ENCODE assay signal across 27 cellular contexts in the genomic region with DNA sequence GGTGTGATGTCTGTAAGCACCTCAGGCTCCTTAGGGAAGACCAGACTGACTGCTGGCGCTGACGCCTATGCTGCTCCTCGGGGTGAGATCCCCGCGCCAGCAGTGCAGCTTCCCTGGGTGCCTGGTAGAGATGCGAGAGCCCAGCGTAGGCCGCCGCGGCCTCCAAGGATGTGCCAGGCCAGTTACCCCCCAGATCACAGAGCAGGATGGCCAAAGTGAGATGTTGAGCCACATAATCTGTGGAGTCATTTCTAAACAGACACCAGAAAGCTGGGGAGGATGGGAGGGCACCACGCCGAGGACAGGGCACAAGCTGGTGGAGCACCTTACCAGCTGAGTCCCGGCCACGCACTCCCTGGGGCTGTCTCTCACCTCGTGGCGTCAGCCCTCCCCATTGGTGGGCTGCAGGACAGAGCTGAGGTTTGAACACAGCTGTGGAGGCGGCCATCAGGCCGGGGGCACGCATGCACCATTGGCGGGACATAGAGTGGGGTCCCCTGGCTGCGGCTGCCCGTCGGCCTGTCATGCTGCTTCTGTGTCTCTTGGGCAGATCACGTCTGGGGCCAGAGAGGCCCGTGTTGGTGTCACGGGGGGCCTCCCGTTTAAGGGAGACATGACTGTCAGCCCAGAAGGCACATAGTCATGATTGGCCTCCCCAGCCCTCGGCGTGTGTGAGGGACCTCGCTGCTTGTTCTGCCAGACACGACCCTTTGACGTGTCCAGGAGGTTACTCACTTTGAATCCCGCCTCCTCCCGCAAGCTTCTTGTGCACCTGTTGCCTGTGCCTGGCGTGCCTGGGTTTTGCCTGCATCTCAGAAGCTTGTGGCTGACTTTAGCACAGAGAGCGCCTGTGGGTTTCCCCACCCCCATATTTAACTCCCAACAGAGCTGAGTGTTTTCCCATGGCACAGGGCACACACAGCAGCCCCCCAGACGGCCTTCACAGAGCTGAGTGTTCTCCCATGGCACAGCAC. TPM values are rescaled to one million over a fixed set of nuclear protein-coding genes. Genes with fewer than 3 reads are reported as not detected.
DNase-seq lines count a peak whose midpoint lies in the region; ATAC-seq and TF ChIP-seq lines count a peak whose summit lies in the region.
"Had no signal": no experiment of that assay in that cellular context is flagged by ENCODE, and none has a peak within 500 bp of the region (broad histone marks: within the 10 kb centered on the region; RNA-seq: fewer than 3 reads in every experiment).

No MANE protein-coding gene starts in this region.

- peaks cover 50% of the 10 kb centered on the region for H3K79me2 ChIP-seq in osteoblast (ENCODE audit: insufficient read depth, low read length)

- no peak overlapping the region for H3K4me2 ChIP-seq in osteoblast (ENCODE audit: insufficient read depth, low read length)
- H3K4me2 ChIP-seq: A549 had no signal

- H3K27me3 ChIP-seq in CD4-positive, CD25-positive, alpha-beta regulatory T cell (ENCODE audit: control insufficient read depth, insufficient read depth, low read length): no peaks in the 10 kb centered on the region
- no peaks in the 10 kb centered on the region for H3K27me3 ChIP-seq in osteoblast (ENCODE audit: insufficient read depth, low read length)

- H3K27ac ChIP-seq in CD4-positive, CD25-positive, alpha-beta regulatory T cell (ENCODE audit: insufficient read depth, low read length, poor library complexity, severe bottlenecking): no peak overlapping the region
- no peak overlapping the region for H3K27ac ChIP-seq in osteoblast (ENCODE audit: low read depth, low read length)
- H3K27ac ChIP-seq: A549, HL-60 had no signal

- no peak for ATAC-seq in CD4-positive, CD25-positive, alpha-beta regulatory T cell (ENCODE audit: low read depth in 2 of 2)
- ATAC-seq in activated naive CD8-positive, alpha-beta T cell treated with anti-CD3 and anti-CD28 coated beads, Interleukin-2, amount 50 U/mL, for 24 hours: no peak
- ATAC-seq: HCT116, Panc1 had no signal

- H3K4me3 ChIP-seq in CD4-positive, CD25-positive, alpha-beta regulatory T cell (ENCODE audit: low read depth, low read length): no peak overlapping the region
- H3K4me3 ChIP-seq in osteoblast (ENCODE audit: insufficient read depth, low read length): no peak overlapping the region
- H3K4me3 ChIP-seq: A549 had no signal

- H3K27me3 Mint-ChIP-seq in CD4-positive, CD25-positive, alpha-beta regulatory T cell: no peaks in the 10 kb centered on the region
- peaks cover 14% of the 10 kb centered on the region for H3K27me3 Mint-ChIP-seq in glutamatergic neuron (ENCODE audit: unreplicated experiment)
- H3K27me3 Mint-ChIP-seq in activated naive CD8-positive, alpha-beta T cell treated with anti-CD3 and anti-CD28 coated beads, Interleukin-2, amount 50 U/mL, for 24 hours: no peaks in the 10 kb centered on the region
- H3K27me3 Mint-ChIP-seq: CD8-positive, alpha-beta memory T cell had no signal

- peaks cover 21% of the 10 kb centered on the region for H3K36me3 Mint-ChIP-seq in CD4-positive, CD25-positive, alpha-beta regulatory T cell
- H3K36me3 Mint-ChIP-seq in glutamatergic neuron (ENCODE audit: unreplicated experiment): peaks cover 8% of the 10 kb centered on the region
- H3K36me3 Mint-ChIP-seq in activated naive CD8-positive, alpha-beta T cell treated with anti-CD3 and anti-CD28 coated beads, Interleukin-2, amount 50 U/mL, for 24 hours (ENCODE audit: low read depth): peaks cover 7% of the 10 kb centered on the region

- H3K4me1 Mint-ChIP-seq in CD4-positive, CD25-positive, alpha-beta regulatory T cell: peaks cover 6 to 13% (median 10%) of the 10 kb centered on the region in 4 donors
- H3K4me1 Mint-ChIP-seq in glutamatergic neuron (ENCODE audit: low read depth, unreplicated experiment): peaks cover 10% of the 10 kb centered on the region
- H3K4me1 Mint-ChIP-seq in activated naive CD8-positive, alpha-beta T cell treated with anti-CD3 and anti-CD28 coated beads, Interleukin-2, amount 50 U/mL, for 24 hours: peaks cover 9% of the 10 kb centered on the region

- H3K9me3 Mint-ChIP-seq in CD4-positive, CD25-positive, alpha-beta regulatory T cell: peaks cover 0 to 3% (median 0%) of the 10 kb centered on the region in 7 donors
- peaks cover 6% of the 10 kb centered on the region for H3K9me3 Mint-ChIP-seq in glutamatergic neuron (ENCODE audit: unreplicated experiment)
- no peaks in the 10 kb centered on the region for H3K9me3 Mint-ChIP-seq in activated naive CD8-positive, alpha-beta T cell treated with anti-CD3 and anti-CD28 coated beads, Interleukin-2, amount 50 U/mL, for 24 hours
- H3K9me3 Mint-ChIP-seq: CD8-positive, alpha-beta memory T cell had no signal

- peak overlapping the region in 2 of 3 donors; percentile 26 to 53 for H3K27ac Mint-ChIP-seq in CD4-positive, CD25-positive, alpha-beta regulatory T cell
- peak overlapping the region; percentile 89 for H3K27ac Mint-ChIP-seq in glutamatergic neuron (ENCODE audit: unreplicated experiment)
- H3K27ac Mint-ChIP-seq in activated naive CD8-positive, alpha-beta T cell treated with anti-CD3 and anti-CD28 coated beads, Interleukin-2, amount 50 U/mL, for 24 hours: no peak overlapping the region

- H3K36me3 ChIP-seq in CD4-positive, CD25-positive, alpha-beta regulatory T cell (ENCODE audit: control insufficient read depth, insufficient read depth, low read length): peaks cover 50% of the 10 kb centered on the region
- peaks cover 32% of the 10 kb centered on the region for H3K36me3 ChIP-seq in osteoblast (ENCODE audit: insufficient read depth, low read length)

- no peak for DNase-seq in CD4-positive, CD25-positive, alpha-beta regulatory T cell
- DNase-seq in G401 (ENCODE audit: low spot score) (peak; percentile 28), glutamatergic neuron (no peak), osteoblast (ENCODE audit: insufficient read length, low spot score, missing footprints) (peak; percentile 81), hepatic stellate cell (ENCODE audit: low spot score) (no peak), activated T-cell treated with anti-CD3 and anti-CD28 coated beads for 4 hours (no peak)
- DNase-seq in activated naive CD8-positive, alpha-beta T cell treated with anti-CD3 and anti-CD28 coated beads, Interleukin-2, amount 50 U/mL, for 24 hours: no peak
- DNase-seq: AML-193; C1 segment of cervical spinal cord; CD8-positive, alpha-beta memory T cell; DMS 273 treated with DMSO at 0.1 percent for 48 hours; DMS79; EL; GF-D8; GOT3; Karpas-422; NCI-H1092; NCI-H1417 treated with DMSO at 0.1 percent for 48 hours; NCI-H1694 treated with DMSO at 0.1 percent for 48 hours; NCI-H2081; NCI-H2227 treated with DMSO at 0.1 percent for 48 hours; NCI-H69; SHP77 treated with DMSO at 0.1 percent for 48 hours had no signal

- peaks cover 4% of the 10 kb centered on the region for H3K4me1 ChIP-seq in CD4-positive, CD25-positive, alpha-beta regulatory T cell (ENCODE audit: control insufficient read depth, insufficient read depth, low read length, poor library complexity, severe bottlenecking)
- H3K4me1 ChIP-seq in osteoblast (ENCODE audit: insufficient read depth, low read length): peaks cover 9% of the 10 kb centered on the region

- H2AFZ ChIP-seq in osteoblast (ENCODE audit: low read length): no peak overlapping the region

- peaks cover 42% of the 10 kb centered on the region for H4K20me1 ChIP-seq in osteoblast (ENCODE audit: insufficient read depth, low read length)

- H3K4me3 Mint-ChIP-seq in CD4-positive, CD25-positive, alpha-beta regulatory T cell: no peak overlapping the region
- no peak overlapping the region for H3K4me3 Mint-ChIP-seq in glutamatergic neuron (ENCODE audit: unreplicated experiment)
- no peak overlapping the region for H3K4me3 Mint-ChIP-seq in activated naive CD8-positive, alpha-beta T cell treated with anti-CD3 and anti-CD28 coated beads, Interleukin-2, amount 50 U/mL, for 24 hours
- H3K4me3 Mint-ChIP-seq: CD8-positive, alpha-beta memory T cell had no signal

- TF ChIP-seq CTCF in glutamatergic neuron (IDR thresholded peaks at IDR 0.05; ENCODE audit: partially characterized antibody, unreplicated experiment): no peak
- TF ChIP-seq CTCF in osteoblast (IDR thresholded peaks at IDR 0.05; ENCODE audit: extremely low read depth, low read depth, low read length): no peak

- in situ Hi-C loops in G401 (cut with HindIII; ENCODE audit: low sequenced_read_pairs): no loop called here

- H3K9me3 ChIP-seq in CD4-positive, CD25-positive, alpha-beta regulatory T cell (ENCODE audit: control insufficient read depth in 2 of 2, low read length in 2 of 2): no peaks in the 10 kb centered on the region
- H3K9me3 ChIP-seq in osteoblast (ENCODE audit: low read depth, low read length): no peaks in the 10 kb centered on the region
- H3K9me3 ChIP-seq: A549 had no signal

RNA-seq across cellular contexts. Expression of a gene that starts 21.9 kb away (rescaled TPM):
- 222 TPM for total RNA-seq in CD4-positive, CD25-positive, alpha-beta regulatory T cell
- 1 to 10 TPM in 3 of 4 donors, under 1 TPM in 1; 0.79 to 2.2 (median 1.2) TPM for polyA plus RNA-seq in CD4-positive, CD25-positive, alpha-beta regulatory T cell
- total RNA-seq in G401 (2014; rRNA removed; shearing (Covaris generic)): 20.6 and 27.7 TPM in 2 replicates
- total RNA-seq in glutamatergic neuron (ENCODE audit: unreplicated experiment) (281 TPM), osteoblast (64.1 and 71.0 TPM in 2 replicates)

RNA-seq across cellular contexts. Expression of a gene that starts 43.4 kb away (rescaled TPM):
- 45.1 TPM for total RNA-seq in CD4-positive, CD25-positive, alpha-beta regulatory T cell
- polyA plus RNA-seq in CD4-positive, CD25-positive, alpha-beta regulatory T cell: 100 to 1,000 TPM in 1 of 4 donors, 10 to 100 TPM in 3; 63.8 to 101 (median 75.0) TPM
- 64.4 and 76.9 TPM in 2 replicates for total RNA-seq in G401 (2014; rRNA removed; shearing (Covaris generic))
- total RNA-seq in glutamatergic neuron (ENCODE audit: unreplicated experiment): 79.1 TPM
- total RNA-seq in osteoblast: 49.2 and 55.4 TPM in 2 replicates

RNA-seq across cellular contexts. Expression of a gene that starts 44.7 kb away (rescaled TPM):
- 19.0 TPM for total RNA-seq in CD4-positive, CD25-positive, alpha-beta regulatory T cell
- polyA plus RNA-seq in CD4-positive, CD25-positive, alpha-beta regulatory T cell: 1 to 10 TPM in 1 of 4 donors, under 1 TPM in 3; 0.57 to 1.1 (median 0.64) TPM
- total RNA-seq in G401 (2014; rRNA removed; shearing (Covaris generic)): 10.4 and 10.6 TPM in 2 replicates
- total RNA-seq in glutamatergic neuron (ENCODE audit: unreplicated experiment): 68.7 TPM
- total RNA-seq in osteoblast: 10.0 and 16.3 TPM in 2 replicates

RNA-seq across cellular contexts. Expression of a gene that starts 45.0 kb away (rescaled TPM):
- 46.5 TPM for total RNA-seq in CD4-positive, CD25-positive, alpha-beta regulatory T cell
- polyA plus RNA-seq in CD4-positive, CD25-positive, alpha-beta regulatory T cell: 100 to 1,000 TPM; 143 to 176 (median 155) TPM
- 276 and 281 TPM in 2 replicates for total RNA-seq in G401 (2014; rRNA removed; shearing (Covaris generic))
- total RNA-seq in glutamatergic neuron (ENCODE audit: unreplicated experiment) (75.1 TPM), osteoblast (40.5 and 47.1 TPM in 2 replicates)

RNA-seq across cellular contexts. Expression of a gene that starts 49.9 kb away (rescaled TPM):
- total RNA-seq in CD4-positive, CD25-positive, alpha-beta regulatory T cell: 13.7 TPM
- polyA plus RNA-seq in CD4-positive, CD25-positive, alpha-beta regulatory T cell: 10 to 100 TPM in 2 of 4 donors, 1 to 10 TPM in 2; 9.7 to 13.9 (median 10.2) TPM
- 154 and 199 TPM in 2 replicates for total RNA-seq in G401 (2014; rRNA removed; shearing (Covaris generic))
- 72.9 TPM for total RNA-seq in glutamatergic neuron (ENCODE audit: unreplicated experiment)
- 22.8 and 26.2 TPM in 2 replicates for total RNA-seq in osteoblast

Comparison
In these comparisons a context has a peak if more than half of its experiments do, and no peak if none do; other contexts are left out.
1. DNase-seq: peak in G401 (single experiment) and osteoblast (single experiment); none in CD4-positive, CD25-positive, alpha-beta regulatory T cell (0 of 3), glutamatergic neuron (single experiment), hepatic stellate cell (single experiment), activated naive CD8-positive, alpha-beta T cell treated with anti-CD3 and anti-CD28 coated beads, Interleukin-2, amount 50 U/mL, for 24 hours (single experiment) and activated T-cell treated with anti-CD3 and anti-CD28 coated beads for 4 hours (single experiment).